Comparison of ENCODE assay signal across 11 cellular contexts in the genomic region with DNA sequence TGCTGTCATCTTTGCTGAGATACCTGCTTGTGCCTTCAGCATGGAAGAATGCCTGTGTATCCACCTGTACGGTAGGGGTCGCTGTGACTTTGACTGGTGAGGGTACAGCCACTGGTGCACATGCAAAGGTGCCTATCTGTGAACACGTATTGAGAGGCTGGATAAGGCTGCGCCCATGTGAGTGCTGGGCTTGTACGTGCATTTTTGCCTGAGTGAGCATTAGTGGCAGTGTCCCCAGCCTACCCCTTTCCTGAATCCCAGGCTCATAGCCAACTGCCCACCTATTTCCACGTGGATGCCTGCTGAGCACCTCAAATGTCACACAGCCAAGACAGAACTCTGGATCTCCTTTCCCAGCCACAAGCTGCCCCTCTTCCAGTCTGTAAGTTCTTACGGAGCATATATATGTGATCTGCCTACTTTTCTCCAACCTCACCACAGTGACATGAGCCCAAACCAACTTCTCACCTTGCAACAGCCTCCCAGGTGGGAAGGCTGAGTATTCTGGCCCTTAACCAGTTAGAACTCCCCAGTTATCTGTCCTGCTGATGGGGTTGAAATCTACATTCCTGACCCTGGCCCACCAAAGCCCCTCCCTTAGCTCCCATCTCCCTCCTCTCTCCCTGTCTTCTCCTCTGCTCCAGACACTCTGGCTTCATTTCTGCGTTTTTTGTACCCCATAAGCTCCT. TPM values are rescaled to one million over a fixed set of nuclear protein-coding genes. Genes with fewer than 3 reads are reported as not detected.
DNase-seq lines count a peak whose midpoint lies in the region; ATAC-seq and TF ChIP-seq lines count a peak whose summit lies in the region.
"Had no signal": no experiment of that assay in that cellular context is flagged by ENCODE, and none has a peak within 500 bp of the region (broad histone marks: within the 10 kb centered on the region; RNA-seq: fewer than 3 reads in every experiment).

No MANE protein-coding gene starts in this region.

- H3K9ac ChIP-seq in PC-3 (ENCODE audit: low read length) (no peak overlapping the region), smooth muscle cell (ENCODE audit: low read depth) (no peak overlapping the region)

- H3K36me3 ChIP-seq in PC-3 (ENCODE audit: low read depth, low read length) (no peaks in the 10 kb centered on the region), smooth muscle cell (ENCODE audit: low read depth) (no peaks in the 10 kb centered on the region)

- CTCF ChIA-PET in PC-3 (lab: Charles Lee), result interaction anchor here (0.6 kb wide), 1 partner anchor 16 kb away, joined by 3 read pairs; no protein-coding TSS in a partner anchor

- peaks cover 4% of the 10 kb centered on the region for H3K36me3 Mint-ChIP-seq in glutamatergic neuron (ENCODE audit: unreplicated experiment)

- H3K4me1 ChIP-seq in PC-3 (ENCODE audit: insufficient read depth, low read length), result peaks cover 19% of the 10 kb centered on the region
- H3K4me1 ChIP-seq in smooth muscle cell (ENCODE audit: low read depth), result peaks cover 24% of the 10 kb centered on the region
- H3K4me1 ChIP-seq: A549 had no signal

- intact Hi-C loops in PC-3 (cut with micrococcal nuclease), result no loop called here

- H3K4me2 ChIP-seq in PC-3 (ENCODE audit: low read length) (no peak overlapping the region), smooth muscle cell (no peak overlapping the region)
- H3K4me2 ChIP-seq: A549 had no signal

- peaks cover 10% of the 10 kb centered on the region for H3K79me2 ChIP-seq in PC-3 (ENCODE audit: low read length)
- peaks cover 16% of the 10 kb centered on the region for H3K79me2 ChIP-seq in smooth muscle cell (ENCODE audit: low read depth)

- no TSS peak for BruUV-seq in PC-3 (replicated peaks; lab: Mats Ljungman, UMichigan)

- POLR2A ChIA-PET in PC-3 (lab: Charles Lee; ENCODE audit: unreplicated experiment), result no interaction called here

- 73% methylated on average over 8 of the region's 8 CpGs for WGBS in smooth muscle cell (ENCODE audit: low lambda C conversion rate)

- H4K20me1 ChIP-seq in PC-3 (ENCODE audit: low read length) (no peaks in the 10 kb centered on the region), smooth muscle cell (ENCODE audit: low read depth) (no peaks in the 10 kb centered on the region)

- peaks cover 11% of the 10 kb centered on the region; the same call in 1 of the 2 replicates for H3K9me3 ChIP-seq in PC-3 (ENCODE audit: low read length)
- no peaks in the 10 kb centered on the region for H3K9me3 ChIP-seq in smooth muscle cell (replicated peaks; ENCODE audit: low read depth)

- no peaks in the 10 kb centered on the region for H3K9me2 ChIP-seq in PC-3 (replicated peaks; ENCODE audit: low read length)

- H3F3A ChIP-seq in PC-3 (ENCODE audit: low read length, unreplicated experiment) (no peaks in the 10 kb centered on the region), smooth muscle cell (ENCODE audit: low read depth) (peaks cover 18% of the 10 kb centered on the region)

- no peak for ATAC-seq in PC-3
- no peak for ATAC-seq in HG02759 (IDR thresholded peaks at IDR 0.05; ENCODE audit: unreplicated experiment)
- no peak for ATAC-seq in GM19328 (IDR thresholded peaks at IDR 0.05; ENCODE audit: unreplicated experiment)
- ATAC-seq: A549 had no signal

- H3K4me3 ChIP-seq in PC-3 (ENCODE audit: low read length) (no peak overlapping the region), smooth muscle cell (no peak overlapping the region)
- H3K4me3 ChIP-seq: A549 had no signal

- H2AFZ ChIP-seq in PC-3 (ENCODE audit: low read length) (peak overlapping the region; percentile 97), smooth muscle cell (ENCODE audit: low read depth) (peak overlapping the region; percentile 98)

- no peak overlapping the region for H3K27ac ChIP-seq in PC-3 (ENCODE audit: low read length)
- H3K27ac ChIP-seq in smooth muscle cell (ENCODE audit: low read depth), result peak overlapping the region; percentile 72
- H3K27ac ChIP-seq: A549 had no signal

- H3K27me3 Mint-ChIP-seq in glutamatergic neuron (ENCODE audit: unreplicated experiment), result peaks cover 11% of the 10 kb centered on the region

- H3K27me3 ChIP-seq in PC-3 (ENCODE audit: low read length), result no peaks in the 10 kb centered on the region
- no peaks in the 10 kb centered on the region for H3K27me3 ChIP-seq in smooth muscle cell (ENCODE audit: low read depth)

- no peak overlapping the region for H3K4me3 Mint-ChIP-seq in glutamatergic neuron (ENCODE audit: unreplicated experiment)

- H3K9me3 Mint-ChIP-seq in glutamatergic neuron (ENCODE audit: unreplicated experiment), result peaks cover 2% of the 10 kb centered on the region

- H3K27ac Mint-ChIP-seq in glutamatergic neuron (ENCODE audit: unreplicated experiment), result no peak overlapping the region
- H3K27ac Mint-ChIP-seq: stimulated activated naive CD8-positive, alpha-beta T cell treated with anti-CD3 and anti-CD28 coated beads, Interleukin-15, Interleukin-2, amounts not matched to agents 100 ng/mL and 50 ng/mL, for 24 hours had no signal

- DNase-seq in NCI-H82 (lab: John Stamatoyannopoulos, UW) (peak; percentile 22), NCI-H82 treated with DMSO at 0.1 percent for 48 hours (lab: John Stamatoyannopoulos, UW; ENCODE audit: unreplicated experiment) (no peak), PC-3 (no peak), glutamatergic neuron (no peak), smooth muscle cell (lab: John Stamatoyannopoulos, UW; ENCODE audit: unreplicated experiment) (no peak), NCI-H2029 treated with DMSO at 0.1 percent for 48 hours (lab: John Stamatoyannopoulos, UW) (no peak)
- DNase-seq: NCI-H2081 had no signal

- peaks cover 6% of the 10 kb centered on the region for H3K4me1 Mint-ChIP-seq in glutamatergic neuron (ENCODE audit: low read depth, unreplicated experiment)

- TF ChIP-seq CTCF in PC-3 (conservative IDR thresholded peaks at IDR 0.05; ENCODE audit: low read depth, low read length) (no peak), glutamatergic neuron (IDR thresholded peaks at IDR 0.05; ENCODE audit: partially characterized antibody, unreplicated experiment) (peak; percentile 22), smooth muscle cell (IDR thresholded peaks at IDR 0.05; ENCODE audit: borderline replicate concordance, insufficient read depth, poor library complexity, severe bottlenecking) (peak; percentile 17)

RNA-seq across cellular contexts. Expression of a gene that starts 1.1 kb away (rescaled TPM):
- total RNA-seq in PC-3 (2014; rRNA removed), result 9.6 and 10.8 TPM in 2 replicates
- 0.37 TPM for total RNA-seq in glutamatergic neuron (ENCODE audit: unreplicated experiment)
- total RNA-seq in smooth muscle cell, result 43.7 and 59.7 TPM in 2 replicates
- 27.4 and 40.5 TPM in 2 replicates for polyA plus RNA-seq in smooth muscle cell

RNA-seq across cellular contexts. Expression of a gene that starts 19.1 kb away (rescaled TPM):
- total RNA-seq in PC-3 (2014; rRNA removed) (41.4 and 48.1 TPM in 2 replicates), glutamatergic neuron (ENCODE audit: unreplicated experiment) (19.0 TPM), smooth muscle cell (26.5 and 30.9 TPM in 2 replicates)
- 28.2 and 30.9 TPM in 2 replicates for polyA plus RNA-seq in smooth muscle cell

RNA-seq across cellular contexts. Expression of a gene that starts 57.1 kb away (rescaled TPM):
- total RNA-seq in PC-3 (2014; rRNA removed) (not detected in 2 replicates), glutamatergic neuron (ENCODE audit: unreplicated experiment) (5.8 TPM), smooth muscle cell (6.4 and 8.6 TPM in 2 replicates)
- 6.2 and 7.7 TPM in 2 replicates for polyA plus RNA-seq in smooth muscle cell
